Comparison of ENCODE assay signal across 12 cellular contexts in the genomic region with DNA sequence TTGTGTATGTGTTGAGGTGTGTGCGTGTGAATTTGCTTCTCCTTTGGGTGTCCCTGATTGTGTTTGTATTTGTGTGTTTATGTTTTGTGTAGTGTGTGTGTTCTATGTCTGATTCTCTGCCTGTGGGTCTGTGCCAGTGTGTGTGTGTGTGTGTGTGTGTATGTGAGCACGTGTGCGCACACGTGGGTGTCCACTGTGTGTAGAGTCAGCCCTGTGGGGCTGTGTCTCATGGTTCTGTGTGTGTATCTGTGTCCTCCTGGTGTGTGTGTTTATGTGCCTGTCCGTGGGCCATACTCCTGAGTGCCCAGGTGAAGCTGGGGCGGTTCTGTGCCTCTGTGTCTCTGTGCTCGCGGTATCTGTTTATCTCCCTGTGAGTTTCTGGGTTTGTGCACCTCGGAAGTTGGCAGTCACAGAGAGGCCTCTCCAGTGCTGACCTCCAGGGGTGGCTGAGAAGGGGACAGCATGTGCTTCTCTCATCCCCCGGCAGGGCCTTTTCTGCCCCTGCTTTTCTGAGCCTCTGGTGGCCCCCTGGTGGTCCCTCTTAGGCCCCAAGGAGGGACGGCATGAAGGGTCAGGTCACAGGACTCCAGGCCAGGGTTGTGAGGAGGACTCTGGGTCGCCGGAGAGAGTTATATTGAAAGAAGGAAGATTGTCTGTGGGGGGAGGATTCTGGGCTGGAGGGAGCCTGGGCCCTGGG. TPM values are rescaled to one million over a fixed set of nuclear protein-coding genes. Genes with fewer than 3 reads are reported as not detected.
A peak's percentile ranks its signal among the peaks of the same experiment; 100 is the strongest.
DNase-seq lines count a peak whose midpoint lies in the region; ATAC-seq and TF ChIP-seq lines count a peak whose summit lies in the region.
"Not testable (repeated sequence)": the region's sequence is repeated elsewhere in the genome, so short reads cannot be mapped to it uniquely, and the experiment has no call there.
"Had no signal": no experiment of that assay in that cellular context is flagged by ENCODE, and none has a peak within 500 bp of the region (broad histone marks: within the 10 kb centered on the region; RNA-seq: fewer than 3 reads in every experiment).

No MANE protein-coding gene starts in this region.

- H3K9me3 Mint-ChIP-seq in GM23338; activated CD4-positive, alpha-beta memory T cell treated with anti-CD3 and anti-CD28 coated beads, Interleukin-2, amount 10 ng/mL, durations not matched to agents 7 days and 5 days; neural crest cell; type B pancreatic cell: not testable (repeated sequence)

- CTCF ChIA-PET in Panc1 (lab: Charles Lee); activated CD4-positive, alpha-beta memory T cell treated with anti-CD3 and anti-CD28 coated beads, Interleukin-2, amount 10 ng/mL, durations not matched to agents 7 days and 5 days (lab: Charles Lee): not testable (repeated sequence)

- DNase-seq in GM23338 (ENCODE audit: low spot score), result peak; percentile 11
- DNase-seq in Panc1 (ENCODE audit: low read depth, low spot score); activated CD4-positive, alpha-beta memory T cell treated with anti-CD3 and anti-CD28 coated beads, Interleukin-2, amount 10 ng/mL, durations not matched to agents 7 days and 5 days; right cardiac atrium; neural crest cell (ENCODE audit: low read depth, low spot score); type B pancreatic cell (ENCODE audit: extremely low spot score, unreplicated experiment): not testable (repeated sequence)

- H3K9me2 ChIP-seq in GM23338 (ENCODE audit: insufficient read depth), result not testable (repeated sequence)

- in situ Hi-C loops in Panc1 (cut with HindIII; ENCODE audit: low pct_unique_long_range_greater_than_20kb, low sequenced_read_pairs), result not testable (repeated sequence)

- H3K9me3 ChIP-seq in Panc1 (ENCODE audit: control insufficient read depth, insufficient read depth, low read depth, low read length); right cardiac atrium (ENCODE audit: control insufficient read depth, low read length): not testable (repeated sequence)

- H3K27ac Mint-ChIP-seq in GM23338, type B pancreatic cell: not testable (repeated sequence)
- peak overlapping the region; percentile 23 for H3K27ac Mint-ChIP-seq in activated CD4-positive, alpha-beta memory T cell treated with anti-CD3 and anti-CD28 coated beads, Interleukin-2, amount 10 ng/mL, durations not matched to agents 7 days and 5 days
- H3K27ac Mint-ChIP-seq in neural crest cell (ENCODE audit: unreplicated experiment), result peak overlapping the region; percentile 89

- TF ChIP-seq CTCF in GM23338 (conservative IDR thresholded peaks at IDR 0.05; ENCODE audit: low read depth in 2 of 2); Panc1 (IDR thresholded peaks at IDR 0.05); neural crest cell (conservative IDR thresholded peaks at IDR 0.05): not testable (repeated sequence)
- TF ChIP-seq CTCF in type B pancreatic cell (conservative IDR thresholded peaks at IDR 0.05), result peak; percentile 28

- intact Hi-C loops in Panc1 (cut with micrococcal nuclease; ENCODE audit: unreplicated experiment); right cardiac atrium (cut with DNase I): not testable (repeated sequence)

- BruUV-seq in Panc1 (replicated peaks; lab: Mats Ljungman, UMichigan), result not testable (repeated sequence)

- H2AFZ ChIP-seq in GM23338, result not testable (repeated sequence)

- H3K4me3 ChIP-seq in GM23338; Panc1 (ENCODE audit: low read depth in 2 of 2, low read length in 2 of 2); right cardiac atrium (ENCODE audit: low read length): not testable (repeated sequence)

- H3K4me3 Mint-ChIP-seq in GM23338; activated CD4-positive, alpha-beta memory T cell treated with anti-CD3 and anti-CD28 coated beads, Interleukin-2, amount 10 ng/mL, durations not matched to agents 7 days and 5 days; neural crest cell; type B pancreatic cell: not testable (repeated sequence)

- ATAC-seq in GM23338 (peak; percentile 91), Panc1 (peak; percentile 67), right cardiac atrium (peak; percentile 24 to 46)

- not testable (repeated sequence) for H3K79me2 ChIP-seq in GM23338 (replicated peaks; ENCODE audit: insufficient read depth)

- not testable (repeated sequence) for H4K20me1 ChIP-seq in GM23338 (replicated peaks; ENCODE audit: insufficient read depth)

- not testable (repeated sequence) for H3K27me3 Mint-ChIP-seq in GM23338 (ENCODE audit: insufficient read depth, low read depth, poor library complexity); activated CD4-positive, alpha-beta memory T cell treated with anti-CD3 and anti-CD28 coated beads, Interleukin-2, amount 10 ng/mL, durations not matched to agents 7 days and 5 days; neural crest cell (ENCODE audit: low read depth); type B pancreatic cell

- not testable (repeated sequence) for H3K4me1 ChIP-seq in GM23338 (ENCODE audit: insufficient read depth); Panc1 (ENCODE audit: control insufficient read depth, insufficient read depth, low read length); right cardiac atrium (ENCODE audit: control insufficient read depth, insufficient read depth, low read length)

- H3K4me2 ChIP-seq in GM23338, result not testable (repeated sequence)

- not testable (repeated sequence) for H3K36me3 Mint-ChIP-seq in GM23338 (ENCODE audit: low read depth); activated CD4-positive, alpha-beta memory T cell treated with anti-CD3 and anti-CD28 coated beads, Interleukin-2, amount 10 ng/mL, durations not matched to agents 7 days and 5 days (ENCODE audit: low read depth); neural crest cell (ENCODE audit: low read depth); type B pancreatic cell

- POLR2A ChIA-PET in Panc1 (lab: Charles Lee); activated CD4-positive, alpha-beta memory T cell treated with anti-CD3 and anti-CD28 coated beads, Interleukin-2, amount 10 ng/mL, durations not matched to agents 7 days and 5 days (lab: Charles Lee): not testable (repeated sequence)

- not testable (repeated sequence) for H3K27me3 ChIP-seq in GM23338 (ENCODE audit: insufficient read depth); Panc1 (ENCODE audit: control insufficient read depth, insufficient read depth, low read length); right cardiac atrium (ENCODE audit: control insufficient read depth, insufficient read depth)

- not testable (repeated sequence) for H3K27ac ChIP-seq in GM23338 (ENCODE audit: low read depth); Panc1 (ENCODE audit: low read length); right cardiac atrium (ENCODE audit: low read length)

- not testable (repeated sequence) for H3K36me3 ChIP-seq in GM23338 (ENCODE audit: insufficient read depth); Panc1 (ENCODE audit: control insufficient read depth, insufficient read depth, low read length)

- not testable (repeated sequence) for H3F3A ChIP-seq in GM23338 (replicated peaks; ENCODE audit: low read depth)

- H3K4me1 Mint-ChIP-seq in GM23338; neural crest cell; type B pancreatic cell (ENCODE audit: unreplicated experiment): not testable (repeated sequence)
- H3K4me1 Mint-ChIP-seq in activated CD4-positive, alpha-beta memory T cell treated with anti-CD3 and anti-CD28 coated beads, Interleukin-2, amount 10 ng/mL, durations not matched to agents 7 days and 5 days, result peaks cover 16% of the 10 kb centered on the region

- WGBS in right cardiac atrium, result 87% methylated on average over 10 of the region's 13 CpGs

RNA-seq across cellular contexts. Expression of gene EIF5AL1, which starts 11.0 kb away (rescaled TPM):
- 2.0 and 2.1 TPM in 2 replicates for total RNA-seq in GM23338 (2014; rRNA removed; shearing (Covaris generic))
- polyA plus RNA-seq in GM23338 (2016; fragmentation: Nextera tagmentation; extraction: Ambion mirVana) (20.4 and 21.4 TPM in 2 replicates), right cardiac atrium (0.45 TPM)
- total RNA-seq in Panc1 (2021; ENCODE audit: unreplicated experiment) (1.6 TPM), right cardiac atrium (under 1 TPM in 3 of 4 donors, not detected in 1; 0.09 to 0.57 (median 0.19) TPM), neural crest cell (0.18 and 0.21 TPM in 2 replicates), type B pancreatic cell (ENCODE audit: low replicate concordance) (0.10 TPM in 1 of 2 replicates, not detected in the other)
- polyA plus RNA-seq in Panc1 (2012; ENCODE audit: insufficient read length), result 5.1 TPM
- total RNA-seq in activated CD4-positive, alpha-beta memory T cell treated with anti-CD3 and anti-CD28 coated beads, Interleukin-2, amount 10 ng/mL, durations not matched to agents 7 days and 5 days, result 1 to 10 TPM; 1.2 to 1.7 TPM
- total RNA-seq: CD4-positive, CD25-positive, alpha-beta regulatory T cell had no signal

RNA-seq across cellular contexts. Expression of gene SFTPA2, which starts 36.9 kb away (rescaled TPM):
- total RNA-seq in GM23338 (2014; rRNA removed; shearing (Covaris generic)), result not detected in 2 replicates
- polyA plus RNA-seq in GM23338 (2016; fragmentation: Nextera tagmentation; extraction: Ambion mirVana) (not detected in 2 replicates), right cardiac atrium (not detected)
- total RNA-seq in Panc1 (2021; ENCODE audit: unreplicated experiment) (2.8 TPM), right cardiac atrium (1 to 10 TPM in 1 of 4 donors, under 1 TPM in 1, not detected in 2; 0.54 to 2.8 TPM), neural crest cell (not detected in 2 replicates), type B pancreatic cell (ENCODE audit: low replicate concordance) (0.99 and 4.0 TPM in 2 replicates)
- polyA plus RNA-seq in Panc1 (2012; ENCODE audit: insufficient read length), result not detected
- total RNA-seq in activated CD4-positive, alpha-beta memory T cell treated with anti-CD3 and anti-CD28 coated beads, Interleukin-2, amount 10 ng/mL, durations not matched to agents 7 days and 5 days, result not detected
- total RNA-seq: A172; CD4-positive, CD25-positive, alpha-beta regulatory T cell; CD8-positive, alpha-beta memory T cell; G401; H4; IMR-90 had no signal
- polyA plus RNA-seq: CD4-positive, CD25-positive, alpha-beta regulatory T cell; CD8-positive, alpha-beta memory T cell; IMR-90 had no signal

Comparison
In these comparisons a context has a peak if more than half of its experiments do, and no peak if none do; other contexts are left out.
1. ATAC-seq: peak in every context shown above with its lines; median percentile 91 in GM23338; 67 in Panc1; 35 in right cardiac atrium.